8 cellular contexts compared by ENCODE assay signal in the genomic region with DNA sequence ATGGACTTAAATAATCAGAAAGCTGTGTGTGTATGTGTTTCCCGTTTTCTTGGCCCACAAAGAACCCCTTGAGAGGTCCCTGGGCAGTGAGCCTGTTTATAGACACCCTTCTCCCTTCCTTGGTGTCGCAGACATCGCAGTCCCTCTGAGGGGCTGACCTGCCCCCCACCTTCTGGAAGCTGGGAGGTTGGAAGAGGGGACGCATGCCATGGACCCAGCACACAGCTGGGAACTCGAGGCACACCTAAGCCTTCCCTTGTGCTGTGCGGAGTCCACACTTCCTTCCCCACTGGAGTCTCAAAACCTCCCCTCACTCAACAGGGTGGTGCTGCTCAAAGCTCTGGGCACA. TPM values are rescaled to one million over a fixed set of nuclear protein-coding genes. Genes with fewer than 3 reads are reported as not detected.
DNase-seq lines count a peak whose midpoint lies in the region; ATAC-seq, FAIRE-seq and TF ChIP-seq lines count a peak whose summit lies in the region.

No MANE protein-coding gene starts in this region.

- no peak for TF ChIP-seq EP300 in GM12878 (IDR thresholded peaks at IDR 0.05; ENCODE audit: borderline replicate concordance in 1 of 2, control insufficient read depth in 1 of 2, low read depth in 2 of 2, low read length in 2 of 2)

- no peak for DNase-seq in heart right ventricle
- no peak for DNase-seq in right atrium auricular region (ENCODE audit: low spot score)
- no peak for DNase-seq in GM12878 (ENCODE audit: low read depth, low spot score)
- peak; percentile 25 to 38 for DNase-seq in aorta
- DNase-seq in activated effector memory CD4-positive, alpha-beta T cell treated with Interleukin-2 at 50 U/mL for 16 hours, result no peak
- no peak for DNase-seq in GM10266 (ENCODE audit: extremely low spot score)
- no peak for DNase-seq in islet precursor cell

- FAIRE-seq in GM12878 (lab: Jason Lieb, UNC), result no peak

- RAD21 ChIA-PET in GM12878 (lab: Charles Lee; ENCODE audit: unreplicated experiment), result interaction anchor here (0.7 to 2.3 kb wide), 7 partner anchors 21 to 169 kb away, joined by 3 to 11 read pairs (median 3); no protein-coding TSS in a partner anchor

- TSS peak; percentile 84 for BruUV-seq in GM12878 (replicated peaks; lab: Mats Ljungman, UMichigan)

- H3K9ac ChIP-seq in GM12878 (ENCODE audit: control insufficient read depth, insufficient read depth, low read length) (peak overlapping the region; percentile 53), mucosa of rectum (ENCODE audit: low read depth in 1 of 2, low read length in 2 of 2) (peak overlapping the region; percentile 38 to 73)

- TF ChIP-seq POLR2A in GM12878 (IDR thresholded peaks at IDR 0.05; ENCODE audit: low read depth, low read length), result no peak

- H3K4me2 ChIP-seq in GM12878 (ENCODE audit: control insufficient read depth, insufficient read depth), result peak overlapping the region; percentile 66

- H3K27me3 ChIP-seq in heart right ventricle (no peaks in the 10 kb centered on the region), right atrium auricular region (no peaks in the 10 kb centered on the region), GM12878 (replicated peaks in 1 of 2; ENCODE audit: control insufficient read depth in 2 of 2, insufficient read depth in 2 of 2, low read length in 1 of 2) (no peaks in the 10 kb centered on the region), mucosa of rectum (ENCODE audit: control insufficient read depth in 2 of 2, insufficient read depth in 2 of 2, low read length in 2 of 2) (no peaks in the 10 kb centered on the region), aorta (ENCODE audit: control insufficient read depth in 1 of 2, insufficient read depth in 2 of 2, low read length in 1 of 2) (no peaks in the 10 kb centered on the region)

- CTCF ChIA-PET in GM12878 (lab: Yijun Ruan, JAX), result interaction anchor here (0.6 to 7.7 kb wide), 12 partner anchors 9 to 140 kb away, joined by 3 to 51 read pairs (median 4); a partner anchor contains a TSS

- H3K36me3 ChIP-seq in heart right ventricle, result no peaks in the 10 kb centered on the region
- H3K36me3 ChIP-seq in right atrium auricular region, result no peaks in the 10 kb centered on the region
- no peaks in the 10 kb centered on the region; a peak in 1 of 4 replicates for H3K36me3 ChIP-seq in GM12878 (ENCODE audit: control insufficient read depth in 2 of 2, insufficient read depth in 2 of 2, low read length in 1 of 2)
- H3K36me3 ChIP-seq in mucosa of rectum (ENCODE audit: control insufficient read depth in 2 of 2, insufficient read depth in 2 of 2, low read length in 2 of 2), result no peaks in the 10 kb centered on the region
- no peaks in the 10 kb centered on the region for H3K36me3 ChIP-seq in aorta (ENCODE audit: control insufficient read depth in 1 of 2, insufficient read depth in 2 of 2, low read length in 1 of 2)

- TF ChIP-seq CTCF in heart right ventricle (IDR thresholded peaks at IDR 0.05) (no peak), right atrium auricular region (IDR thresholded peaks at IDR 0.05) (no peak), GM12878 (IDR thresholded peaks at IDR 0.05 in 2 of 3, conservative IDR thresholded peaks at IDR 0.05 in 1 of 3; ENCODE audit: control insufficient read depth in 2 of 3, extremely low read depth in 1 of 3, insufficient read depth in 1 of 3, low read depth in 3 of 3, low read length in 3 of 3) (no peak), GM10266 (IDR thresholded peaks at IDR 0.05; ENCODE audit: control insufficient read depth, insufficient read depth, low read depth, missing control alignments) (no peak)

- H3K9me3 ChIP-seq in heart right ventricle (no peaks in the 10 kb centered on the region), right atrium auricular region (no peaks in the 10 kb centered on the region), GM12878 (replicated peaks; ENCODE audit: control insufficient read depth, insufficient read depth, low read length) (peaks cover 6% of the 10 kb centered on the region; the same call in 2 of the 3 replicates), mucosa of rectum (ENCODE audit: control insufficient read depth in 2 of 2, low read length in 2 of 2) (no peaks in the 10 kb centered on the region), aorta (ENCODE audit: control insufficient read depth, low read length) (no peaks in the 10 kb centered on the region)

- H4K20me1 ChIP-seq in GM12878 (ENCODE audit: control insufficient read depth, insufficient read depth), result no peaks in the 10 kb centered on the region

- in situ Hi-C loops in GM12878 (cut with MboI), result no loop called here

- 17 to 37% methylated on average over 6 of the region's 6 CpGs for WGBS in heart right ventricle, 2 donors
- WGBS in GM12878 (ENCODE audit: insufficient coverage, insufficient replicate concordance, low lambda C conversion rate, missing lambda C conversion rate), result 0% methylated on average over 6 of the region's 6 CpGs
- 3 to 5% methylated on average over 6 of the region's 6 CpGs for WGBS in aorta, 2 donors

- no peaks in the 10 kb centered on the region for H3K79me2 ChIP-seq in GM12878 (ENCODE audit: control insufficient read depth, insufficient read depth, low read length)

- SMC1A ChIA-PET in GM12878 (lab: Charles Lee; ENCODE audit: uncharacterized antibody, unreplicated experiment), result interaction anchor here (0.6 to 3.9 kb wide), 10 partner anchors 8 to 215 kb away, joined by 3 to 25 read pairs (median 4); no protein-coding TSS in a partner anchor

- POLR2A ChIA-PET in GM12878 (lab: Charles Lee), result interaction anchor here (1.1 to 1.9 kb wide), 5 partner anchors 9 to 167 kb away, joined by 3 to 6 read pairs (median 4); no protein-coding TSS in a partner anchor

- H3K4me1 ChIP-seq in heart right ventricle, result peaks cover 0 to 30% (median 12%) of the 10 kb centered on the region in 9 donors
- H3K4me1 ChIP-seq in right atrium auricular region, result no peaks in the 10 kb centered on the region
- H3K4me1 ChIP-seq in GM12878 (ENCODE audit: control insufficient read depth, insufficient read depth, low read length), result peaks cover 34% of the 10 kb centered on the region
- peaks cover 2 to 21% of the 10 kb centered on the region in 2 donors for H3K4me1 ChIP-seq in mucosa of rectum (ENCODE audit: control insufficient read depth in 2 of 2, insufficient read depth in 2 of 2, low read length in 2 of 2)
- H3K4me1 ChIP-seq in aorta (ENCODE audit: control insufficient read depth in 1 of 2, insufficient read depth in 2 of 2, low read length in 2 of 2), result no peaks in the 10 kb centered on the region

- TF ChIP-seq RAD21 in GM12878 (IDR thresholded peaks at IDR 0.05; ENCODE audit: insufficient read depth, low read depth, low read length), result no peak

- H2AFZ ChIP-seq in GM12878 (ENCODE audit: control insufficient read depth, low read depth, low read length), result peak overlapping the region; percentile 27

- peak overlapping the region in 6 of 10 donors; percentile 30 to 82 (median 35) for H3K27ac ChIP-seq in heart right ventricle
- peak overlapping the region in 1 of 2 donors; percentile 26 for H3K27ac ChIP-seq in right atrium auricular region
- H3K27ac ChIP-seq in GM12878 (ENCODE audit: control insufficient read depth, insufficient read depth), result peak overlapping the region; percentile 67
- peak overlapping the region; percentile 78 to 85 for H3K27ac ChIP-seq in mucosa of rectum (ENCODE audit: low read depth in 2 of 2, low read length in 2 of 2)
- no peak overlapping the region for H3K27ac ChIP-seq in aorta (ENCODE audit: low read depth in 1 of 2, low read length in 2 of 2)

- ATAC-seq in heart right ventricle (peak; percentile 18 to 62 (median 50)), GM12878 (peak; percentile 18), aorta (ENCODE audit: low FRiP score) (peak; percentile 73)

- intact Hi-C loops in heart right ventricle (cut with DNase I), result loop anchor here in 1 of 10 donors (5.0 kb wide), 1 partner anchor 109 kb away; a partner anchor contains a TSS
- intact Hi-C loops in GM12878 (cut with micrococcal nuclease; ENCODE audit: unreplicated experiment), result loop anchor here (5.0 kb wide), 2 partner anchors 39 to 109 kb away; a partner anchor contains a TSS
- intact Hi-C loops in aorta (cut with DNase I), result loop anchor here in 1 of 2 donors (5.0 kb wide), 1 partner anchor 119 kb away; no protein-coding TSS in a partner anchor

- H3K4me3 ChIP-seq in heart right ventricle, result peak overlapping the region in 9 of 10 donors; percentile 28 to 64 (median 54)
- H3K4me3 ChIP-seq in right atrium auricular region, result peak overlapping the region in 1 of 2 donors; percentile 24
- peak overlapping the region; percentile 64 for H3K4me3 ChIP-seq in GM12878
- peak overlapping the region; percentile 60 to 62 for H3K4me3 ChIP-seq in mucosa of rectum (ENCODE audit: low read length in 2 of 2)
- H3K4me3 ChIP-seq in aorta (ENCODE audit: low read length in 2 of 2), result peak overlapping the region in 1 of 2 donors; percentile 19

RNA-seq across cellular contexts. Expression of a gene that starts 0.5 kb away (rescaled TPM):
- total RNA-seq in heart right ventricle (1 to 10 TPM in 7 of 10 donors, under 1 TPM in 3; 0.55 to 6.4 (median 1.3) TPM), right atrium auricular region (under 1 TPM in 1 of 2 donors, not detected in 1; 0.90 TPM), GM12878 (2014; rRNA removed) (19.1 and 19.4 TPM in 2 replicates), GM12878 (2014; rRNA removed; fragmentation: Illumina TruSeq; extraction: Trizol) (2.4 and 2.7 TPM in 2 replicates), GM12878 (2021) (24.3 and 26.3 TPM in 2 replicates), aorta (1 to 10 TPM in 1 of 2 donors, not detected in 1; 1.4 TPM)
- polyA plus RNA-seq in heart right ventricle (under 1 TPM; 0.29 to 0.77 TPM), GM12878 (2011; rRNA removed) (18.6 and 26.8 TPM in 2 replicates), GM12878 (2014; fragmentation: Illumina TruSeq; extraction: Trizol) (24.8 and 31.5 TPM in 2 replicates), GM12878 (2014; fragmentation: Nextera tagmentation; extraction: Ambion mirVana) (10 to 100 TPM; 56.6 to 75.1 TPM), GM12878 (2014; rRNA removed) (29.6 and 30.4 TPM in 2 replicates), GM12878 (2016; fragmentation: Nextera tagmentation; extraction: Ambion mirVana) (10 to 100 TPM; 40.7 to 45.1 TPM), aorta (1 to 10 TPM in 1 of 2 donors, not detected in 1; 2.0 TPM)
- total RNA-seq in GM12878 (2013; cell fraction: nucleolus; rRNA removed), result 1.3 and 1.8 TPM in 2 replicates
- 20.8 TPM for polyA plus RNA-seq in GM12878 (2011; ENCODE audit: low read depth)
- 59.0 and 63.5 TPM in 2 replicates for polyA plus RNA-seq in GM12878 (2011; cell fraction: cytosol; rRNA removed)
- 22.8 and 31.2 TPM in 2 replicates for polyA plus RNA-seq in GM12878 (2011; cell fraction: nucleus; rRNA removed)
- polyA plus RNA-seq in GM12878 (2012), result 26.4 and 28.7 TPM in 2 replicates
- 28.0 and 45.3 TPM in 2 replicates for polyA minus RNA-seq in GM12878 (2011; rRNA and poly(A)+ RNA removed)
- polyA minus RNA-seq in GM12878 (2011; cell fraction: cytosol; rRNA and poly(A)+ RNA removed), result 12.8 and 14.1 TPM in 2 replicates
- polyA minus RNA-seq in GM12878 (2011; cell fraction: nucleus; rRNA and poly(A)+ RNA removed), result 4.1 and 7.4 TPM in 2 replicates

RNA-seq across cellular contexts. Expression of a gene that starts 24.2 kb away (rescaled TPM):
- total RNA-seq in heart right ventricle, result 1 to 10 TPM in 5 of 10 donors, under 1 TPM in 4, not detected in 1; 0.20 to 5.6 (median 1.0) TPM
- polyA plus RNA-seq in heart right ventricle, result under 1 TPM in 1 of 2 donors, not detected in 1; 0.22 TPM
- 1 to 10 TPM in 1 of 2 donors, not detected in 1; 1.1 TPM for total RNA-seq in right atrium auricular region
- not detected in 2 replicates for total RNA-seq in GM12878 (2013; cell fraction: nucleolus; rRNA removed)
- not detected in 2 replicates for total RNA-seq in GM12878 (2014; rRNA removed)
- total RNA-seq in GM12878 (2014; rRNA removed; fragmentation: Illumina TruSeq; extraction: Trizol), result not detected in 2 replicates
- total RNA-seq in GM12878 (2021), result not detected in 2 replicates
- polyA plus RNA-seq in GM12878 (2011; ENCODE audit: low read depth), result not detected
- not detected in 2 replicates for polyA plus RNA-seq in GM12878 (2011; rRNA removed)
- not detected in 2 replicates for polyA plus RNA-seq in GM12878 (2011; cell fraction: cytosol; rRNA removed)
- polyA plus RNA-seq in GM12878 (2011; cell fraction: nucleus; rRNA removed), result not detected in 2 replicates
- polyA plus RNA-seq in GM12878 (2012), result 0.07 and 0.38 TPM in 2 replicates
- not detected in 2 replicates for polyA plus RNA-seq in GM12878 (2014; fragmentation: Illumina TruSeq; extraction: Trizol)
- not detected for polyA plus RNA-seq in GM12878 (2014; fragmentation: Nextera tagmentation; extraction: Ambion mirVana)
- not detected in 2 replicates for polyA plus RNA-seq in GM12878 (2014; rRNA removed)
- under 1 TPM in 1 of 2 experiments, not detected in 1; 0.20 TPM for polyA plus RNA-seq in GM12878 (2016; fragmentation: Nextera tagmentation; extraction: Ambion mirVana)
- not detected in 2 replicates for polyA minus RNA-seq in GM12878 (2011; rRNA and poly(A)+ RNA removed)
- not detected in 2 replicates for polyA minus RNA-seq in GM12878 (2011; cell fraction: cytosol; rRNA and poly(A)+ RNA removed)
- not detected in 2 replicates for polyA minus RNA-seq in GM12878 (2011; cell fraction: nucleus; rRNA and poly(A)+ RNA removed)
- total RNA-seq in aorta, result 1 to 10 TPM; 1.4 to 7.3 TPM
- 1 to 10 TPM in 1 of 2 donors, not detected in 1; 4.4 TPM for polyA plus RNA-seq in aorta

RNA-seq across cellular contexts. Expression of a gene that starts 32.4 kb away (rescaled TPM):
- total RNA-seq in heart right ventricle (10 to 100 TPM; 23.2 to 43.3 (median 25.7) TPM), right atrium auricular region (10 to 100 TPM in 1 of 2 donors, 1 to 10 TPM in 1; 9.1 to 12.5 TPM), GM12878 (2014; rRNA removed) (21.7 and 22.9 TPM in 2 replicates), GM12878 (2014; rRNA removed; fragmentation: Illumina TruSeq; extraction: Trizol) (21.5 and 23.3 TPM in 2 replicates), GM12878 (2021) (143 and 147 TPM in 2 replicates), aorta (10 to 100 TPM; 12.4 to 25.3 TPM)
- polyA plus RNA-seq in heart right ventricle (10 to 100 TPM in 1 of 2 donors, 1 to 10 TPM in 1; 9.8 to 17.2 TPM), GM12878 (2011; rRNA removed) (56.5 and 69.4 TPM in 2 replicates), GM12878 (2014; fragmentation: Illumina TruSeq; extraction: Trizol) (143 and 168 TPM in 2 replicates), GM12878 (2014; fragmentation: Nextera tagmentation; extraction: Ambion mirVana) (100 to 1,000 TPM; 258 to 290 TPM), GM12878 (2014; rRNA removed) (92.0 and 97.5 TPM in 2 replicates), GM12878 (2016; fragmentation: Nextera tagmentation; extraction: Ambion mirVana) (100 to 1,000 TPM; 248 to 271 TPM), aorta (10 to 100 TPM; 17.8 TPM)
- 12.0 and 12.6 TPM in 2 replicates for total RNA-seq in GM12878 (2013; cell fraction: nucleolus; rRNA removed)
- polyA plus RNA-seq in GM12878 (2011; ENCODE audit: low read depth), result 73.5 TPM
- 71.6 and 80.6 TPM in 2 replicates for polyA plus RNA-seq in GM12878 (2011; cell fraction: cytosol; rRNA removed)
- 31.6 and 32.5 TPM in 2 replicates for polyA plus RNA-seq in GM12878 (2011; cell fraction: nucleus; rRNA removed)
- 77.5 and 80.8 TPM in 2 replicates for polyA plus RNA-seq in GM12878 (2012)
- polyA minus RNA-seq in GM12878 (2011; rRNA and poly(A)+ RNA removed), result 32.8 and 47.2 TPM in 2 replicates
- 32.3 and 36.1 TPM in 2 replicates for polyA minus RNA-seq in GM12878 (2011; cell fraction: cytosol; rRNA and poly(A)+ RNA removed)
- polyA minus RNA-seq in GM12878 (2011; cell fraction: nucleus; rRNA and poly(A)+ RNA removed), result 7.1 and 9.9 TPM in 2 replicates

RNA-seq across cellular contexts. Expression of a gene that starts 39.3 kb away (rescaled TPM):
- total RNA-seq in heart right ventricle (1 to 10 TPM in 6 of 10 donors, under 1 TPM in 4; 0.55 to 2.7 (median 1.1) TPM), right atrium auricular region (1 to 10 TPM in 1 of 2 donors, not detected in 1; 1.4 TPM), GM12878 (2014; rRNA removed) (13.0 and 14.2 TPM in 2 replicates), GM12878 (2014; rRNA removed; fragmentation: Illumina TruSeq; extraction: Trizol) (13.4 and 15.2 TPM in 2 replicates), GM12878 (2021) (26.9 and 27.8 TPM in 2 replicates), aorta (1 to 10 TPM; 1.8 to 4.9 TPM)
- polyA plus RNA-seq in heart right ventricle (1 to 10 TPM in 1 of 2 donors, under 1 TPM in 1; 0.52 to 2.1 TPM), GM12878 (2011; rRNA removed) (12.3 and 20.2 TPM in 2 replicates), GM12878 (2014; fragmentation: Illumina TruSeq; extraction: Trizol) (10.0 and 22.1 TPM in 2 replicates), GM12878 (2014; fragmentation: Nextera tagmentation; extraction: Ambion mirVana) (1 to 10 TPM; 8.9 to 9.6 TPM), GM12878 (2014; rRNA removed) (17.1 and 17.3 TPM in 2 replicates), GM12878 (2016; fragmentation: Nextera tagmentation; extraction: Ambion mirVana) (10 to 100 TPM; 14.9 to 16.0 TPM), aorta (1 to 10 TPM in 1 of 2 donors, under 1 TPM in 1; 0.95 to 1.4 TPM)
- total RNA-seq in GM12878 (2013; cell fraction: nucleolus; rRNA removed), result 19.6 and 24.4 TPM in 2 replicates
- 4.4 TPM for polyA plus RNA-seq in GM12878 (2011; ENCODE audit: low read depth)
- 17.9 and 20.5 TPM in 2 replicates for polyA plus RNA-seq in GM12878 (2011; cell fraction: cytosol; rRNA removed)
- polyA plus RNA-seq in GM12878 (2011; cell fraction: nucleus; rRNA removed), result 19.8 and 30.2 TPM in 2 replicates
- 12.1 and 14.6 TPM in 2 replicates for polyA plus RNA-seq in GM12878 (2012)
- 25.4 and 42.3 TPM in 2 replicates for polyA minus RNA-seq in GM12878 (2011; rRNA and poly(A)+ RNA removed)
- 6.8 and 12.9 TPM in 2 replicates for polyA minus RNA-seq in GM12878 (2011; cell fraction: cytosol; rRNA and poly(A)+ RNA removed)
- polyA minus RNA-seq in GM12878 (2011; cell fraction: nucleus; rRNA and poly(A)+ RNA removed), result 4.1 and 9.0 TPM in 2 replicates

RNA-seq across cellular contexts. Expression of a gene that starts 59.0 kb away (rescaled TPM):
- total RNA-seq in heart right ventricle (10 to 100 TPM in 1 of 10 donors, 1 to 10 TPM in 9; 2.9 to 10.2 (median 5.1) TPM), right atrium auricular region (1 to 10 TPM; 3.4 to 6.3 TPM), GM12878 (2014; rRNA removed) (10.9 and 13.1 TPM in 2 replicates), GM12878 (2014; rRNA removed; fragmentation: Illumina TruSeq; extraction: Trizol) (7.4 and 7.7 TPM in 2 replicates), GM12878 (2021) (29.1 and 30.6 TPM in 2 replicates), aorta (1 to 10 TPM; 6.3 to 9.4 TPM)
- polyA plus RNA-seq in heart right ventricle (10 to 100 TPM in 1 of 2 donors, 1 to 10 TPM in 1; 1.3 to 11.6 TPM), GM12878 (2011; rRNA removed) (4.7 and 7.8 TPM in 2 replicates), GM12878 (2014; fragmentation: Illumina TruSeq; extraction: Trizol) (13.7 and 17.8 TPM in 2 replicates), GM12878 (2014; fragmentation: Nextera tagmentation; extraction: Ambion mirVana) (1 to 10 TPM; 7.5 to 9.6 TPM), GM12878 (2014; rRNA removed) (13.3 and 14.7 TPM in 2 replicates), GM12878 (2016; fragmentation: Nextera tagmentation; extraction: Ambion mirVana) (10 to 100 TPM; 20.9 to 26.5 TPM), aorta (1 to 10 TPM; 4.9 to 9.5 TPM)
- 16.3 and 17.2 TPM in 2 replicates for total RNA-seq in GM12878 (2013; cell fraction: nucleolus; rRNA removed)
- polyA plus RNA-seq in GM12878 (2011; ENCODE audit: low read depth), result 9.6 TPM
- polyA plus RNA-seq in GM12878 (2011; cell fraction: cytosol; rRNA removed), result 7.3 and 8.6 TPM in 2 replicates
- polyA plus RNA-seq in GM12878 (2011; cell fraction: nucleus; rRNA removed), result 7.7 and 7.9 TPM in 2 replicates
- polyA plus RNA-seq in GM12878 (2012), result 11.1 TPM in 2 replicates
- 11.8 and 20.1 TPM in 2 replicates for polyA minus RNA-seq in GM12878 (2011; rRNA and poly(A)+ RNA removed)
- 7.2 and 10.8 TPM in 2 replicates for polyA minus RNA-seq in GM12878 (2011; cell fraction: cytosol; rRNA and poly(A)+ RNA removed)
- 13.9 and 15.3 TPM in 2 replicates for polyA minus RNA-seq in GM12878 (2011; cell fraction: nucleus; rRNA and poly(A)+ RNA removed)

Comparison
In these comparisons a context has a peak if more than half of its experiments do, and no peak if none do; other contexts are left out.
1. ATAC-seq: peak in every context shown above with its lines; median percentile 73 in aorta; 50 in heart right ventricle; 18 in GM12878.
2. DNase-seq: peak in aorta (2 of 2); none in heart right ventricle (0 of 2), right atrium auricular region (single experiment), GM12878 (single experiment), activated effector memory CD4-positive, alpha-beta T cell treated with Interleukin-2 at 50 U/mL for 16 hours (single experiment), GM10266 (single experiment) and islet precursor cell (single experiment).
3. H3K27ac ChIP-seq: peak in heart right ventricle (6 of 10), GM12878 (single experiment) and mucosa of rectum (2 of 2); none in aorta (0 of 2).